In the genomic region with DNA sequence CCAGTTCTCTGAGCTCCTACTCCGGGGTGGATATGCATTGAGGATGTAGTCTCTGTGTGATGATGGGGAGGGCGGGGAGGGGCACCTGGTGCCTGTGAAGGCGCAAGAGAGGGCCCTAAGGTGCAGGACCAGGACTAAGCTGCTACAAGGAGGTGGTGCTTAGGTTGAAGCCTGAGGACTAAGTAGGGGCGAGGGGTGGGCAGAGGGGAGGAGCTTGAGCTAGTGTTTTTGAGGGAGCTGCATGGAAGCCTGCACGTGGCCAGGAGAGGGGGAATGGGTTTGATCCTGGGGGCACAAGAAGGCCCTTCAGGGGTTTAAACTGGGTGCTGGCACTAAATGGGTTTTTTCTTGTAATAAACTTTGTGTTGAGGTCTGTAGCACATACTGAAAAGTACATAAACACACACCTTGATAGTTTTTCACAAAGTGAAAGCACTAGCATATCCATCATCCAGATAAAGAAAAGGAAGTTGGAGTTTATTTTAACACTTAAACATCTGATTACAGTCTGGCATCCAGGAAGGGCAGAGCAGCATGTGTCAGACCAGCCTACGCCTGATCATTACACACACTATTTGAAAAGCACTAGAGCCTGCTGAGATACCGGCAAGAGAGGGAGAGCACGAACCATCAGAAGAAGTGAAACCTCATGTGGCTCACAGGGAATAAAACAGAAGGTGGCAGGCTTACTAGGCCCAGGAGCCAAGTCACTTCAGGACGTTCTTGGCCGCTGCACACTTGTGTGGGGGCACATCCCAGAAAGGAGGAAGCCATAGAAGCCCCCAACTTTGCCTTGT, we compare ENCODE assay signal across 9 cellular contexts.
DNase-seq lines count a peak whose midpoint lies in the region; ATAC-seq lines count a peak whose summit lies in the region.
"Had no signal": no experiment of that assay in that cellular context is flagged by ENCODE, and none has a peak within 500 bp of the region (broad histone marks: within the 10 kb centered on the region; RNA-seq: fewer than 3 reads in every experiment).

No MANE protein-coding gene starts in this region.

- peaks cover 26% of the 10 kb centered on the region for H3K4me1 ChIP-seq in CD8-positive, alpha-beta memory T cell (ENCODE audit: insufficient read depth, low read length)

- peak overlapping the region in 5 of 8 donors; percentile 2 to 87 (median 74) for H3K27ac Mint-ChIP-seq in CD8-positive, alpha-beta memory T cell
- H3K27ac Mint-ChIP-seq in activated T-helper 2 cell treated with anti-CD3 and anti-CD28 coated beads, Interferon-gamma antibody, Interleukin-2, Interleukin-4, amounts not matched to agents 10 μg/mL and 5 μg/mL and 100 μg/mL, durations not matched to agents 14 hours and 24 hours and 36 hours = peak overlapping the region; percentile 29
- H3K27ac Mint-ChIP-seq: natural killer cell treated with Interleukin-12 subunit alpha and Interleukin-12 subunit beta and Interleukin-15 and Interleukin-18, amount 100 ng/mL, for 72 hours had no signal

- H3K4me3 Mint-ChIP-seq in CD8-positive, alpha-beta memory T cell = peak overlapping the region in 1 of 7 donors; percentile 6
- H3K4me3 Mint-ChIP-seq in activated T-helper 2 cell treated with anti-CD3 and anti-CD28 coated beads, Interferon-gamma antibody, Interleukin-2, Interleukin-4, amounts not matched to agents 10 μg/mL and 5 μg/mL and 100 μg/mL, durations not matched to agents 14 hours and 24 hours and 36 hours (ENCODE audit: low read depth) = no peak overlapping the region
- H3K4me3 Mint-ChIP-seq: natural killer cell treated with Interleukin-12 subunit alpha and Interleukin-12 subunit beta and Interleukin-15 and Interleukin-18, amount 100 ng/mL, for 72 hours had no signal

- H3K36me3 ChIP-seq in CD8-positive, alpha-beta memory T cell (ENCODE audit: insufficient read depth, low read length) = no peaks in the 10 kb centered on the region

- H3K4me1 Mint-ChIP-seq in CD8-positive, alpha-beta memory T cell = peaks cover 19 to 30% (median 29%) of the 10 kb centered on the region in 3 donors
- peaks cover 21% of the 10 kb centered on the region for H3K4me1 Mint-ChIP-seq in activated T-helper 2 cell treated with anti-CD3 and anti-CD28 coated beads, Interferon-gamma antibody, Interleukin-2, Interleukin-4, amounts not matched to agents 10 μg/mL and 5 μg/mL and 100 μg/mL, durations not matched to agents 14 hours and 24 hours and 36 hours (ENCODE audit: low read depth)

- CTCF ChIA-PET in CD8-positive, alpha-beta memory T cell (lab: Charles Lee) = no interaction called here

- DNase-seq in CD8-positive, alpha-beta memory T cell = no peak
- no peak for DNase-seq in activated T-helper 2 cell treated with anti-CD3 and anti-CD28 coated beads, Interferon-gamma antibody, Interleukin-2, Interleukin-4, amounts not matched to agents 10 μg/mL and 5 μg/mL and 100 μg/mL, durations not matched to agents 14 hours and 24 hours and 36 hours (ENCODE audit: low spot score)
- peak; percentile 54 to 79 for DNase-seq in lung microvascular endothelial cell (ENCODE audit: low read depth in 2 of 2)
- no peak for DNase-seq in DMS 273 treated with DMSO at 0.1 percent for 48 hours (lab: John Stamatoyannopoulos, UW)
- no peak for DNase-seq in C1 segment of cervical spinal cord (lab: John Stamatoyannopoulos, UW)
- no peak for DNase-seq in NCI-H1436 treated with DMSO at 0.1 percent for 48 hours (lab: John Stamatoyannopoulos, UW)

- H3K27me3 Mint-ChIP-seq in CD8-positive, alpha-beta memory T cell = peaks cover 0 to 3% of the 10 kb centered on the region in 2 donors
- no peaks in the 10 kb centered on the region for H3K27me3 Mint-ChIP-seq in activated T-helper 2 cell treated with anti-CD3 and anti-CD28 coated beads, Interferon-gamma antibody, Interleukin-2, Interleukin-4, amounts not matched to agents 10 μg/mL and 5 μg/mL and 100 μg/mL, durations not matched to agents 14 hours and 24 hours and 36 hours (ENCODE audit: low read depth)
- H3K27me3 Mint-ChIP-seq: natural killer cell treated with Interleukin-12 subunit alpha and Interleukin-12 subunit beta and Interleukin-15 and Interleukin-18, amount 100 ng/mL, for 72 hours had no signal

- no peaks in the 10 kb centered on the region for H3K9me3 Mint-ChIP-seq in CD8-positive, alpha-beta memory T cell
- H3K9me3 Mint-ChIP-seq in activated T-helper 2 cell treated with anti-CD3 and anti-CD28 coated beads, Interferon-gamma antibody, Interleukin-2, Interleukin-4, amounts not matched to agents 10 μg/mL and 5 μg/mL and 100 μg/mL, durations not matched to agents 14 hours and 24 hours and 36 hours = no peaks in the 10 kb centered on the region
- H3K9me3 Mint-ChIP-seq: natural killer cell treated with Interleukin-12 subunit alpha and Interleukin-12 subunit beta and Interleukin-15 and Interleukin-18, amount 100 ng/mL, for 72 hours had no signal

- peaks cover 0 to 24% (median 7%) of the 10 kb centered on the region in 3 donors for H3K36me3 Mint-ChIP-seq in CD8-positive, alpha-beta memory T cell
- H3K36me3 Mint-ChIP-seq in activated T-helper 2 cell treated with anti-CD3 and anti-CD28 coated beads, Interferon-gamma antibody, Interleukin-2, Interleukin-4, amounts not matched to agents 10 μg/mL and 5 μg/mL and 100 μg/mL, durations not matched to agents 14 hours and 24 hours and 36 hours (ENCODE audit: low read depth) = peaks cover 29% of the 10 kb centered on the region

- H3K27me3 ChIP-seq in CD8-positive, alpha-beta memory T cell (ENCODE audit: insufficient read depth, low read length, poor library complexity, severe bottlenecking) = no peaks in the 10 kb centered on the region

- no peak overlapping the region for H3K27ac ChIP-seq in CD8-positive, alpha-beta memory T cell (ENCODE audit: low read depth, low read length)

- no peaks in the 10 kb centered on the region for H3K9me3 ChIP-seq in CD8-positive, alpha-beta memory T cell (ENCODE audit: low read length)

- ATAC-seq in GM21723 (IDR thresholded peaks at IDR 0.05; ENCODE audit: unreplicated experiment) = peak; percentile 59
- no peak for ATAC-seq in HG02938 (IDR thresholded peaks at IDR 0.05; ENCODE audit: unreplicated experiment)

- POLR2A ChIA-PET in CD8-positive, alpha-beta memory T cell (lab: Charles Lee) = no interaction called here

- no peak overlapping the region for H3K4me3 ChIP-seq in CD8-positive, alpha-beta memory T cell (ENCODE audit: low read length)

- intact Hi-C loops in activated T-helper 2 cell treated with anti-CD3 and anti-CD28 coated beads, Interferon-gamma antibody, Interleukin-2, Interleukin-4, amounts not matched to agents 10 μg/mL and 5 μg/mL and 100 μg/mL, durations not matched to agents 14 hours and 24 hours and 36 hours (cut with micrococcal nuclease) = no loop called here

Comparison
In these comparisons a context has a peak if more than half of its experiments do, and no peak if none do; other contexts are left out.
1. DNase-seq: peak in lung microvascular endothelial cell (2 of 2); none in CD8-positive, alpha-beta memory T cell (0 of 5), activated T-helper 2 cell treated with anti-CD3 and anti-CD28 coated beads, Interferon-gamma antibody, Interleukin-2, Interleukin-4, amounts not matched to agents 10 μg/mL and 5 μg/mL and 100 μg/mL, durations not matched to agents 14 hours and 24 hours and 36 hours (single experiment), DMS 273 treated with DMSO at 0.1 percent for 48 hours (single experiment), C1 segment of cervical spinal cord (0 of 14) and NCI-H1436 treated with DMSO at 0.1 percent for 48 hours (single experiment).